In the genomic region with DNA sequence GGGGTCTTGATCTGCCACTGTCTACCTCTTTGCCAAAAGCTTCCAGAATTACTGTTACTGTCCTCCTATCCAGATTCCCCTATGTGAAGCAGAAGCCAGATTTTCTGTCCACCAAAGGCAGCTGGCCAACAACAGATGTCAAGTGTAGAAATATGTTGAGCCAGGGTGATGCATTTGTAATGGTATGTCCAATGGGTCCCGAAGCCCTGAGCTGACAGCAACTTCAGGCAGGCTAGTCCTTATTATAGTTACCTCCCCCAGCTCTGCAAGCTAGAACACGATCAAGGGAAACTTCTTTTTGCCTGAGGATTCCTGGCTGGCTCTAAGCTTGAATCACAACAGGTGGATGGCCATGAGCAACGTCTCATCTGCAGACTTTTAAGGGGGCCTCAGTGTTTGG, we compare ENCODE assay signal across 22 cellular contexts. TPM values are rescaled to one million over a fixed set of nuclear protein-coding genes. Genes with fewer than 3 reads are reported as not detected.
A peak's percentile ranks its signal among the peaks of the same experiment; 100 is the strongest.
DNase-seq lines count a peak whose midpoint lies in the region; ATAC-seq and TF ChIP-seq lines count a peak whose summit lies in the region.
"Had no signal": no experiment of that assay in that cellular context is flagged by ENCODE, and none has a peak within 500 bp of the region (broad histone marks: within the 10 kb centered on the region; RNA-seq: fewer than 3 reads in every experiment).

No MANE protein-coding gene starts in this region.

- no peaks in the 10 kb centered on the region for H3K36me3 Mint-ChIP-seq in activated CD4-positive, alpha-beta memory T cell treated with anti-CD3 and anti-CD28 coated beads for 36 hours
- H3K36me3 Mint-ChIP-seq: activated naive CD4-positive, alpha-beta T cell treated with anti-CD3 and anti-CD28 coated beads, Interleukin-2, amount 10 ng/mL, durations not matched to agents 7 days and 5 days; stimulated activated naive B cell treated with anti-CD40 and anti-IgM and Interleukin-4, amounts not matched to agents 10 μg/mL and 1 μg/mL and 100 μg/mL, for 72 hours had no signal

- H3K9me3 ChIP-seq in IMR-90 (ENCODE audit: control insufficient read depth, insufficient read depth, low read length) (no peaks in the 10 kb centered on the region), breast epithelium (no peaks in the 10 kb centered on the region)
- H3K9me3 ChIP-seq: sigmoid colon had no signal

- H2AK5ac ChIP-seq in IMR-90 (ENCODE audit: low read depth, low read length) = peak overlapping the region; percentile 33; the same call in 1 of the 2 replicates

- H3K4me3 Mint-ChIP-seq in activated CD4-positive, alpha-beta memory T cell treated with anti-CD3 and anti-CD28 coated beads for 36 hours = no peak overlapping the region
- H3K4me3 Mint-ChIP-seq: activated naive CD4-positive, alpha-beta T cell treated with anti-CD3 and anti-CD28 coated beads, Interleukin-2, amount 10 ng/mL, durations not matched to agents 7 days and 5 days; effector memory CD8-positive, alpha-beta T cell; stimulated activated naive B cell treated with anti-CD40 and anti-IgM and Interleukin-4, amounts not matched to agents 10 μg/mL and 1 μg/mL and 100 μg/mL, for 72 hours had no signal

- dilution Hi-C loops in IMR-90 (cut with HindIII; ENCODE audit: low sequenced_read_pairs, unreplicated experiment) = no loop called here

- peaks cover 21 to 94% of the 10 kb centered on the region in 2 experiments for H3K79me1 ChIP-seq in IMR-90 (ENCODE audit: low read depth in 1 of 2, low read length in 2 of 2)

- peak overlapping the region; percentile 17 for H2AFZ ChIP-seq in IMR-90 (replicated peaks; ENCODE audit: low read length, poor library complexity)

- WGBS in IMR-90 (ENCODE audit: extremely low coverage in 2 of 2, insufficient read length in 1 of 2), 2 experiments = no CpG with 5 or more reads among the region's 3 CpGs

- no peak overlapping the region for H2AK9ac ChIP-seq in IMR-90 (replicated peaks; ENCODE audit: low read depth, low read length, poor library complexity)

- H2BK120ac ChIP-seq in IMR-90 (ENCODE audit: low read depth, low read length) = peak overlapping the region; percentile 47

- peaks cover 7% of the 10 kb centered on the region; the same call in 1 of the 2 replicates for H4K20me1 ChIP-seq in IMR-90 (ENCODE audit: insufficient read depth, low read length)

- CTCF ChIA-PET in IMR-90 (lab: Yijun Ruan, JAX) = interaction anchor here (1.2 kb wide), 1 partner anchor 617 kb away, joined by 3 read pairs; no protein-coding TSS in a partner anchor
- CTCF ChIA-PET in activated CD4-positive, alpha-beta memory T cell treated with anti-CD3 and anti-CD28 coated beads for 36 hours (lab: Charles Lee) = no interaction called here

- no peak overlapping the region for H4K8ac ChIP-seq in IMR-90 (ENCODE audit: low read depth in 2 of 2, low read length in 2 of 2)

- H4K91ac ChIP-seq in IMR-90 (ENCODE audit: insufficient read depth, low read depth, low read length) = no peak overlapping the region

- intact Hi-C loops in IMR-90 (cut with micrococcal nuclease) (no loop called here), breast epithelium (cut with DNase I; ENCODE audit: low total_unique reads) (no loop called here)
- intact Hi-C loops in activated CD4-positive, alpha-beta memory T cell treated with anti-CD3 and anti-CD28 coated beads for 36 hours (cut with micrococcal nuclease) = no loop called here

- 0 out of 2 replicates have a peak, but pooled peaks have one; percentile 13 for TF ChIP-seq RAD21 in IMR-90 (IDR thresholded peaks at IDR 0.05; ENCODE audit: low read length)

- no peak for TF ChIP-seq CTCF in IMR-90 (conservative IDR thresholded peaks at IDR 0.05; ENCODE audit: low read depth, low read length)
- TF ChIP-seq CTCF in breast epithelium (IDR thresholded peaks at IDR 0.05) = no peak
- TF ChIP-seq CTCF in foreskin keratinocyte (conservative IDR thresholded peaks at IDR 0.05) = no peak

- H3K9me1 ChIP-seq in IMR-90 (ENCODE audit: insufficient read depth, low read length) = peaks cover 36% of the 10 kb centered on the region

- no peak overlapping the region for H3K56ac ChIP-seq in IMR-90 (ENCODE audit: extremely low read depth, insufficient read depth, low read length)

- H3K4me3 ChIP-seq in IMR-90 (ENCODE audit: insufficient read depth, low read depth, low read length) (no peak overlapping the region), breast epithelium (no peak overlapping the region)
- H3K4me3 ChIP-seq: sigmoid colon had no signal

- no TSS peak for BruUV-seq in IMR-90 (replicated peaks; lab: Mats Ljungman, UMichigan)

- 0 out of 2 replicates have a peak overlapping the region, but pooled peaks have one; percentile 46 for H3K23ac ChIP-seq in IMR-90 (ENCODE audit: low read depth, low read length)

- H3K27ac ChIP-seq in IMR-90 (ENCODE audit: insufficient read depth, low read length) (no peak overlapping the region), breast epithelium (peak overlapping the region; percentile 2 to 57), foreskin keratinocyte (no peak overlapping the region)
- H3K27ac ChIP-seq: sigmoid colon had no signal

- no peaks in the 10 kb centered on the region for H3K4me1 Mint-ChIP-seq in activated CD4-positive, alpha-beta memory T cell treated with anti-CD3 and anti-CD28 coated beads for 36 hours (ENCODE audit: low read depth)
- H3K4me1 Mint-ChIP-seq: activated naive CD4-positive, alpha-beta T cell treated with anti-CD3 and anti-CD28 coated beads, Interleukin-2, amount 10 ng/mL, durations not matched to agents 7 days and 5 days; stimulated activated naive B cell treated with anti-CD40 and anti-IgM and Interleukin-4, amounts not matched to agents 10 μg/mL and 1 μg/mL and 100 μg/mL, for 72 hours had no signal

- H2BK15ac ChIP-seq in IMR-90 (ENCODE audit: low read depth, low read length) = 0 out of 3 replicates have a peak overlapping the region, but pooled peaks have one; percentile 12

- H3K27me3 ChIP-seq in IMR-90 (ENCODE audit: control insufficient read depth, insufficient read depth, low read length) = no peaks in the 10 kb centered on the region
- H3K27me3 ChIP-seq in breast epithelium = no peaks in the 10 kb centered on the region
- H3K27me3 ChIP-seq in foreskin keratinocyte = peaks cover 9% of the 10 kb centered on the region
- H3K27me3 ChIP-seq: sigmoid colon had no signal

- H3K18ac ChIP-seq in IMR-90 (ENCODE audit: low read depth, low read length) = no peak overlapping the region

- no peak overlapping the region for H3K14ac ChIP-seq in IMR-90 (replicated peaks; ENCODE audit: low read depth, low read length)

- H2BK5ac ChIP-seq in IMR-90 (ENCODE audit: low read depth, low read length, poor library complexity, severe bottlenecking) = peak overlapping the region; percentile 2

- peak overlapping the region; percentile 3; the same call in 1 of the 2 replicates for H3K4me2 ChIP-seq in IMR-90 (ENCODE audit: low read depth, low read length)

- no peaks in the 10 kb centered on the region for H3K9me3 Mint-ChIP-seq in activated CD4-positive, alpha-beta memory T cell treated with anti-CD3 and anti-CD28 coated beads for 36 hours
- H3K9me3 Mint-ChIP-seq: activated naive CD4-positive, alpha-beta T cell treated with anti-CD3 and anti-CD28 coated beads, Interleukin-2, amount 10 ng/mL, durations not matched to agents 7 days and 5 days; effector memory CD8-positive, alpha-beta T cell; stimulated activated naive B cell treated with anti-CD40 and anti-IgM and Interleukin-4, amounts not matched to agents 10 μg/mL and 1 μg/mL and 100 μg/mL, for 72 hours had no signal

- H3K36me3 ChIP-seq in IMR-90 (ENCODE audit: control insufficient read depth, insufficient read depth, low read length) (peaks cover 8% of the 10 kb centered on the region), breast epithelium (no peaks in the 10 kb centered on the region)
- H3K36me3 ChIP-seq: sigmoid colon had no signal

- DNase-seq in AG08395 (ENCODE audit: low spot score) (peak; percentile 86), IMR-90 (peak; percentile 94), breast epithelium (ENCODE audit: low spot score in 2 of 2) (peak in 1 of 2 donors; percentile 62), foreskin keratinocyte (peak; percentile 91 to 94), occipital lobe (lab: John Stamatoyannopoulos, UW) (no peak)
- DNase-seq in activated naive CD4-positive, alpha-beta T cell treated with anti-CD3 and anti-CD28 coated beads, Interleukin-2, amount 50 U/mL, for 16 hours = no peak
- DNase-seq in activated CD4-positive, alpha-beta memory T cell treated with anti-CD3 and anti-CD28 coated beads for 36 hours = no peak
- DNase-seq: activated CD4-positive, alpha-beta T cell treated with anti-CD3 and anti-CD28 coated beads for 4 hours; activated naive CD4-positive, alpha-beta T cell treated with anti-CD3 and anti-CD28 coated beads, Interleukin-2, amount 10 ng/mL, durations not matched to agents 7 days and 5 days; central memory CD4-positive, alpha-beta T cell; COR-L47; effector memory CD8-positive, alpha-beta T cell; GDM1; glutamatergic neuron; KBM-7; NCI-H1417 treated with DMSO at 0.1 percent for 48 hours; NCI-H2227 treated with DMSO at 0.1 percent for 48 hours; SHP77 treated with DMSO at 0.1 percent for 48 hours; sigmoid colon; stimulated activated naive B cell treated with anti-CD40 and anti-IgM and Interleukin-4, amounts not matched to agents 10 μg/mL and 1 μg/mL and 100 μg/mL, for 72 hours; T-helper 9 cell had no signal

- peaks cover 13% of the 10 kb centered on the region for H3K27me3 Mint-ChIP-seq in activated CD4-positive, alpha-beta memory T cell treated with anti-CD3 and anti-CD28 coated beads for 36 hours

- in situ Hi-C loops in IMR-90 (cut with MboI; ENCODE audit: low sequenced_read_pairs) = no loop called here

- H3K4me1 ChIP-seq in IMR-90 (ENCODE audit: control insufficient read depth, insufficient read depth, low read length) (peaks cover 24% of the 10 kb centered on the region), breast epithelium (no peaks in the 10 kb centered on the region), foreskin keratinocyte (peaks cover 9% of the 10 kb centered on the region)

- POLR2A ChIA-PET in IMR-90 (lab: Charles Lee; ENCODE audit: unreplicated experiment) = no interaction called here
- POLR2A ChIA-PET in activated CD4-positive, alpha-beta memory T cell treated with anti-CD3 and anti-CD28 coated beads for 36 hours (lab: Charles Lee) = no interaction called here

- H2BK20ac ChIP-seq in IMR-90 (ENCODE audit: low read depth, low read length) = peak overlapping the region; percentile 30; the same call in 1 of the 2 replicates

- no peak overlapping the region for H3K27ac Mint-ChIP-seq in activated CD4-positive, alpha-beta memory T cell treated with anti-CD3 and anti-CD28 coated beads for 36 hours
- H3K27ac Mint-ChIP-seq: activated naive CD4-positive, alpha-beta T cell treated with anti-CD3 and anti-CD28 coated beads, Interleukin-2, amount 10 ng/mL, durations not matched to agents 7 days and 5 days; effector memory CD8-positive, alpha-beta T cell; stimulated activated naive B cell treated with anti-CD40 and anti-IgM and Interleukin-4, amounts not matched to agents 10 μg/mL and 1 μg/mL and 100 μg/mL, for 72 hours had no signal

- no peak overlapping the region for H4K5ac ChIP-seq in IMR-90 (ENCODE audit: low read depth, low read length)

- ATAC-seq in IMR-90 (ENCODE audit: low read depth) (peak; percentile 85), foreskin keratinocyte (peak; percentile 88), HG03280 (IDR thresholded peaks at IDR 0.05; ENCODE audit: unreplicated experiment) (no peak)
- ATAC-seq: effector memory CD8-positive, alpha-beta T cell; stimulated activated naive B cell treated with anti-CD40 and anti-IgM and Interleukin-4, amounts not matched to agents 10 μg/mL and 1 μg/mL and 100 μg/mL, for 72 hours had no signal

- H3K4ac ChIP-seq in IMR-90 (ENCODE audit: low read depth, low read length) = peak overlapping the region; percentile 5; the same call in 1 of the 2 replicates

- no peak overlapping the region for H3K9ac ChIP-seq in IMR-90 (ENCODE audit: low read depth, low read length)

- no peak for TF ChIP-seq POLR2A in IMR-90 (IDR thresholded peaks at IDR 0.05; ENCODE audit: low read depth, low read length)
- TF ChIP-seq POLR2A in breast epithelium (IDR thresholded peaks at IDR 0.05) = no peak

RNA-seq across cellular contexts. Expression of a gene that starts 10.2 kb away (rescaled TPM):
- 65.5 and 80.7 TPM in 2 replicates for total RNA-seq in IMR-90 (2012; rRNA removed)
- 67.5 and 70.7 TPM in 2 replicates for polyA plus RNA-seq in IMR-90 (2012; rRNA removed)
- polyA plus RNA-seq in IMR-90 (2012; cell fraction: cytosol; rRNA removed) = 61.3 and 83.4 TPM in 2 replicates
- polyA plus RNA-seq in IMR-90 (2012; cell fraction: nucleus; rRNA removed; ENCODE audit: low replicate concordance) = 102 and 106 TPM in 2 replicates
- 10 to 100 TPM in 2 of 3 donors, 1 to 10 TPM in 1; 8.8 to 36.4 (median 11.3) TPM for total RNA-seq in breast epithelium
- 0.46 and 0.68 TPM in 2 replicates for total RNA-seq in foreskin keratinocyte
- 0.37 and 0.62 TPM in 2 replicates for polyA plus RNA-seq in foreskin keratinocyte
- total RNA-seq in occipital lobe = 3.0 TPM
- not detected for total RNA-seq in activated CD4-positive, alpha-beta memory T cell treated with anti-CD3 and anti-CD28 coated beads for 36 hours

Comparison
In these comparisons a context has a peak if more than half of its experiments do, and no peak if none do; other contexts are left out.
1. DNase-seq: peak in AG08395 (single experiment), IMR-90 (single experiment) and foreskin keratinocyte (2 of 2); none in occipital lobe (single experiment), activated naive CD4-positive, alpha-beta T cell treated with anti-CD3 and anti-CD28 coated beads, Interleukin-2, amount 50 U/mL, for 16 hours (single experiment) and activated CD4-positive, alpha-beta memory T cell treated with anti-CD3 and anti-CD28 coated beads for 36 hours (single experiment).
2. H3K27ac ChIP-seq: peak in breast epithelium (2 of 2); none in IMR-90 (single experiment) and foreskin keratinocyte (single experiment).